10 cellular contexts compared by ENCODE assay signal in genomic region chr14:72812292-72812851, GRCh38.
DNase-seq lines count a peak whose midpoint lies in the region; ATAC-seq and TF ChIP-seq lines count a peak whose summit lies in the region.
"Had no signal": no experiment of that assay in that cellular context is flagged by ENCODE, and none has a peak within 500 bp of the region (broad histone marks: within the 10 kb centered on the region; RNA-seq: fewer than 3 reads in every experiment).

No MANE protein-coding gene starts in this region.

- no peak overlapping the region for H3K4me2 ChIP-seq in GM23338

- TF ChIP-seq CTCF in GM23338 (conservative IDR thresholded peaks at IDR 0.05; ENCODE audit: low read depth in 2 of 2): peak in 1 of 2 experiments; percentile 4; a peak in 1 of 4 replicates
- TF ChIP-seq CTCF in dorsolateral prefrontal cortex (IDR thresholded peaks at IDR 0.05 in 54 of 56, conservative IDR thresholded peaks at IDR 0.05 in 2 of 56; ENCODE audit: low read depth in 1 of 56, partially characterized antibody in 56 of 56): peak in 17 of 56 donors; percentile 3 to 43 (median 18)

- no peaks in the 10 kb centered on the region; the same call in 2 of the 3 replicates for H3K36me3 Mint-ChIP-seq in GM23338 (ENCODE audit: low read depth)
- H3K36me3 Mint-ChIP-seq: IgD-negative memory B cell had no signal

- H3K36me3 ChIP-seq in GM23338 (ENCODE audit: insufficient read depth): no peaks in the 10 kb centered on the region

- H3F3A ChIP-seq in GM23338 (replicated peaks; ENCODE audit: low read depth): no peaks in the 10 kb centered on the region

- peak; percentile 80 for ATAC-seq in GM23338
- ATAC-seq in SK-N-SH treated with all-trans-retinoic acid at 6 μM for 48 hours: no peak; the same call in 2 of the 3 replicates

- no peaks in the 10 kb centered on the region for H3K9me3 Mint-ChIP-seq in GM23338
- H3K9me3 Mint-ChIP-seq: IgD-negative memory B cell had no signal

- no peaks in the 10 kb centered on the region for H4K20me1 ChIP-seq in GM23338 (replicated peaks; ENCODE audit: insufficient read depth)

- H3K9me2 ChIP-seq in GM23338 (ENCODE audit: insufficient read depth): no peaks in the 10 kb centered on the region

- no peaks in the 10 kb centered on the region for H3K4me1 ChIP-seq in GM23338 (ENCODE audit: insufficient read depth)

- intact Hi-C loops in dorsolateral prefrontal cortex (cut with DNase I): loop anchor here in 1 of 2 donors (5.0 kb wide), 1 partner anchor 80 kb away; the partner anchor contains the start of gene DPF3
- intact Hi-C loops in posterior cingulate gyrus (cut with DNase I): loop anchor here (5.0 kb wide), 1 partner anchor 80 kb away; the partner anchor contains the start of gene DPF3

- 0 out of 2 replicates have a peak, but pooled peaks cover 6% of the 10 kb centered on the region for H3K27me3 ChIP-seq in GM23338 (ENCODE audit: insufficient read depth)
- H3K27me3 ChIP-seq in dorsolateral prefrontal cortex: no peaks in the 10 kb centered on the region

- peaks cover 11% of the 10 kb centered on the region for H3K4me1 Mint-ChIP-seq in GM23338

- H3K27ac ChIP-seq in GM23338 (ENCODE audit: low read depth) (no peak overlapping the region), dorsolateral prefrontal cortex (peak overlapping the region in 57 of 59 donors; percentile 27 to 92 (median 80))

- H3K79me2 ChIP-seq in GM23338 (replicated peaks; ENCODE audit: insufficient read depth): no peaks in the 10 kb centered on the region

- DNase-seq in GM23338 (ENCODE audit: low spot score): peak; percentile 50
- peak; percentile 40 to 81 (median 74) for DNase-seq in dorsolateral prefrontal cortex
- DNase-seq in kidney tubule cell (ENCODE audit: low spot score): peak; percentile 70
- DNase-seq in posterior cingulate gyrus: peak; percentile 44 to 94 (median 62)
- DNase-seq in NCI-H345 treated with DMSO at 0.1 percent for 48 hours (lab: John Stamatoyannopoulos, UW; ENCODE audit: unreplicated experiment): no peak
- DNase-seq in D341Med (ENCODE audit: low spot score): no peak
- no peak for DNase-seq in stimulated activated CD4-positive, alpha-beta T cell treated with anti-CD3 and anti-CD28 coated beads, Interleukin-4, amount 100 ng/mL, for 1 hour
- DNase-seq: NCI-H187 had no signal

- no peak overlapping the region for H3K4me3 ChIP-seq in GM23338
- H3K4me3 ChIP-seq in dorsolateral prefrontal cortex: peak overlapping the region in 10 of 59 donors; percentile 2 to 33 (median 13)

- no peak overlapping the region for H3K4me3 Mint-ChIP-seq in GM23338

- peak overlapping the region; percentile 80 for H2AFZ ChIP-seq in GM23338

- no peaks in the 10 kb centered on the region for H3K27me3 Mint-ChIP-seq in GM23338 (ENCODE audit: insufficient read depth, low read depth, poor library complexity)
- H3K27me3 Mint-ChIP-seq: IgD-negative memory B cell had no signal

- no peak overlapping the region for H3K27ac Mint-ChIP-seq in GM23338
- H3K27ac Mint-ChIP-seq: IgD-negative memory B cell had no signal

TF ChIP-seq in GM23338, 12 proteins besides CTCF, POLR2A, EP300 and RAD21:
- peak; percentile 69 for TF ChIP-seq CREB1 (CRISPR knock-in tag; IDR thresholded peaks at IDR 0.05; ENCODE audit: low read depth)
- TF ChIP-seq ZNF114 (CRISPR knock-in tag; IDR thresholded peaks at IDR 0.05): no peak
- TF ChIP-seq EZH2phosphoT487 (IDR thresholded peaks at IDR 0.05; ENCODE audit: unreplicated experiment): no peak
- TF ChIP-seq POLR2AphosphoS5 (IDR thresholded peaks at IDR 0.05; ENCODE audit: low read depth): no peak
- TF ChIP-seq, protein P1, sequence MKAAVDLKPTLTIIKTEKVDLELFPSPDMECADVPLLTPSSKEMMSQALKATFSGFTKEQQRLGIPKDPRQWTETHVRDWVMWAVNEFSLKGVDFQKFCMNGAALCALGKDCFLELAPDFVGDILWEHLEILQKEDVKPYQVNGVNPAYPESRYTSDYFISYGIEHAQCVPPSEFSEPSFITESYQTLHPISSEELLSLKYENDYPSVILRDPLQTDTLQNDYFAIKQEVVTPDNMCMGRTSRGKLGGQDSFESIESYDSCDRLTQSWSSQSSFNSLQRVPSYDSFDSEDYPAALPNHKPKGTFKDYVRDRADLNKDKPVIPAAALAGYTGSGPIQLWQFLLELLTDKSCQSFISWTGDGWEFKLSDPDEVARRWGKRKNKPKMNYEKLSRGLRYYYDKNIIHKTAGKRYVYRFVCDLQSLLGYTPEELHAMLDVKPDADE (IDR thresholded peaks at IDR 0.05): no peak

TF ChIP-seq in SK-N-SH treated with all-trans-retinoic acid at 6 μM for 48 hours, 23 proteins besides CTCF, POLR2A, EP300 and RAD21:
- TF ChIP-seq TCF4 (CRISPR knock-in tag; IDR thresholded peaks at IDR 0.05; ENCODE audit: borderline replicate concordance) (no peak), PPARA (CRISPR knock-in tag; IDR thresholded peaks at IDR 0.05; ENCODE audit: borderline replicate concordance) (no peak), ESRRG (CRISPR knock-in tag; IDR thresholded peaks at IDR 0.05) (no peak), ZNF70 (CRISPR knock-in tag; IDR thresholded peaks at IDR 0.05) (no peak), TOX (CRISPR knock-in tag; IDR thresholded peaks at IDR 0.05; ENCODE audit: borderline replicate concordance) (no peak), ISL1 (CRISPR knock-in tag; IDR thresholded peaks at IDR 0.05) (no peak), CSRNP3 (CRISPR knock-in tag; IDR thresholded peaks at IDR 0.05) (no peak), ZNF8 (CRISPR knock-in tag; IDR thresholded peaks at IDR 0.05) (no peak), ARNTL (CRISPR knock-in tag; IDR thresholded peaks at IDR 0.05; ENCODE audit: borderline replicate concordance, low read depth) (no peak), ZFP3 (CRISPR knock-in tag; IDR thresholded peaks at IDR 0.05) (no peak), ZFP30 (CRISPR knock-in tag; IDR thresholded peaks at IDR 0.05) (no peak)
- TF ChIP-seq, protein P2, sequence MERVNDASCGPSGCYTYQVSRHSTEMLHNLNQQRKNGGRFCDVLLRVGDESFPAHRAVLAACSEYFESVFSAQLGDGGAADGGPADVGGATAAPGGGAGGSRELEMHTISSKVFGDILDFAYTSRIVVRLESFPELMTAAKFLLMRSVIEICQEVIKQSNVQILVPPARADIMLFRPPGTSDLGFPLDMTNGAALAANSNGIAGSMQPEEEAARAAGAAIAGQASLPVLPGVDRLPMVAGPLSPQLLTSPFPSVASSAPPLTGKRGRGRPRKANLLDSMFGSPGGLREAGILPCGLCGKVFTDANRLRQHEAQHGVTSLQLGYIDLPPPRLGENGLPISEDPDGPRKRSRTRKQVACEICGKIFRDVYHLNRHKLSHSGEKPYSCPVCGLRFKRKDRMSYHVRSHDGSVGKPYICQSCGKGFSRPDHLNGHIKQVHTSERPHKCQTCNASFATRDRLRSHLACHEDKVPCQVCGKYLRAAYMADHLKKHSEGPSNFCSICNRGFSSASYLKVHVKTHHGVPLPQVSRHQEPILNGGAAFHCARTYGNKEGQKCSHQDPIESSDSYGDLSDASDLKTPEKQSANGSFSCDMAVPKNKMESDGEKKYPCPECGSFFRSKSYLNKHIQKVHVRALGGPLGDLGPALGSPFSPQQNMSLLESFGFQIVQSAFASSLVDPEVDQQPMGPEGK (CRISPR knock-in tag; IDR thresholded peaks at IDR 0.05; ENCODE audit: borderline replicate concordance): no peak
- TF ChIP-seq, protein P3, sequence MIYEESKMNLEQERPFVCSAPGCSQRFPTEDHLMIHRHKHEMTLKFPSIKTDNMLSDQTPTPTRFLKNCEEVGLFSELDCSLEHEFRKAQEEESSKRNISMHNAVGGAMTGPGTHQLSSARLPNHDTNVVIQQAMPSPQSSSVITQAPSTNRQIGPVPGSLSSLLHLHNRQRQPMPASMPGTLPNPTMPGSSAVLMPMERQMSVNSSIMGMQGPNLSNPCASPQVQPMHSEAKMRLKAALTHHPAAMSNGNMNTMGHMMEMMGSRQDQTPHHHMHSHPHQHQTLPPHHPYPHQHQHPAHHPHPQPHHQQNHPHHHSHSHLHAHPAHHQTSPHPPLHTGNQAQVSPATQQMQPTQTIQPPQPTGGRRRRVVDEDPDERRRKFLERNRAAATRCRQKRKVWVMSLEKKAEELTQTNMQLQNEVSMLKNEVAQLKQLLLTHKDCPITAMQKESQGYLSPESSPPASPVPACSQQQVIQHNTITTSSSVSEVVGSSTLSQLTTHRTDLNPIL (CRISPR knock-in tag; IDR thresholded peaks at IDR 0.05; ENCODE audit: low read depth): no peak
TF ChIP-seq in SK-N-SH treated with all-trans-retinoic acid at 6 μM for 48 hours: peak in this region for 0.

Comparison
In these comparisons a context has a peak if more than half of its experiments do, and no peak if none do; other contexts are left out.
1. DNase-seq: peak in GM23338 (single experiment), dorsolateral prefrontal cortex (10 of 10), kidney tubule cell (single experiment) and posterior cingulate gyrus (10 of 10); none in NCI-H345 treated with DMSO at 0.1 percent for 48 hours (single experiment), D341Med (single experiment) and stimulated activated CD4-positive, alpha-beta T cell treated with anti-CD3 and anti-CD28 coated beads, Interleukin-4, amount 100 ng/mL, for 1 hour (single experiment).